9 cellular contexts compared by ENCODE assay signal in the genomic region with DNA sequence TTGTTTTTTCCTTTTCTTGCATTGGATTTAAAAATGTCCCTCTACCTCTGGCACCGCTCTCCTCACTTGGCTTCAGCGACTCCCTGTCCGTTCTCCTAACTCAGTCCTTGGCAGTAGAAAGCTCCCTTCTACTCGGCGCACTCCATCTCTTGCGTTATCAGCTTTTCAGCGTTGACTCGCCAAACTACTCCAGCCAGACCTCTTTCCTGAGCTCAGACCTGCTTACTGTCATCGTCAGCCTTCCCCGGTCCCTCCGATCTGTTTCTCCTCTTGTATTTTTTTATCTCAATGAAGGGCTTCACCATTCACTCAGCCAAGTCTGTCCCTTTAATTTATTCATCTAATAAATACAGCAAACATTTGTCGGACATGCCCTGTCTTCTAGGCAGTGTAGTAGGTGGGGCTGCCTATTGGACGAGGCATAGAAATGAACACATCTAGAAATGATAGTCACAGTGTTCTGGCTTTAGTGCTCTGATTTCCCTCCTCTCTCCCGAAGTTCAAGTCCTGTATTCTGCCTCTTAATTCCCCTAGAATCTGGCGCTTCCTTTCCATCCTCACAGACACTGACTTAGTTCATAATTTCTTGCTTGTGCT. TPM values are rescaled to one million over a fixed set of nuclear protein-coding genes. Genes with fewer than 3 reads are reported as not detected.
DNase-seq lines count a peak whose midpoint lies in the region; ATAC-seq and TF ChIP-seq lines count a peak whose summit lies in the region.
"Had no signal": no experiment of that assay in that cellular context is flagged by ENCODE, and none has a peak within 500 bp of the region (broad histone marks: within the 10 kb centered on the region; RNA-seq: fewer than 3 reads in every experiment).

No MANE protein-coding gene starts in this region.

- peaks cover 0 to 3% (median 0%) of the 10 kb centered on the region in 5 donors for H3K36me3 Mint-ChIP-seq in naive thymus-derived CD4-positive, alpha-beta T cell
- H3K36me3 Mint-ChIP-seq in natural killer cell, result no peaks in the 10 kb centered on the region

- TF ChIP-seq CTCF in esophagus muscularis mucosa (IDR thresholded peaks at IDR 0.05) (no peak), natural killer cell (IDR thresholded peaks at IDR 0.05) (no peak)

- intact Hi-C loops in esophagus muscularis mucosa (cut with DNase I) (loop anchor here (10.0 kb wide), 1 partner anchor 554 kb away; the partner anchor contains the start of gene BUD13), natural killer cell (cut with micrococcal nuclease) (loop anchor here (5.0 kb wide), 1 partner anchor 96 kb away; the partner anchor contains the start of genes PCSK7 and RNF214)
- intact Hi-C loops in naive thymus-derived CD4-positive, alpha-beta T cell (cut with micrococcal nuclease), result loop anchor here (5.0 to 10.0 kb wide), 3 partner anchors 154 to 556 kb away; partner anchors contain the start of genes BUD13 (in 2 of the 2), SIDT2 (in 1 of the 2) and ZPR1 (in 1 of the 2)

- H3K27ac Mint-ChIP-seq in naive thymus-derived CD4-positive, alpha-beta T cell, result no peak overlapping the region
- no peak overlapping the region for H3K27ac Mint-ChIP-seq in natural killer cell
- H3K27ac Mint-ChIP-seq: activated naive CD8-positive, alpha-beta T cell had no signal

- CTCF ChIA-PET in naive thymus-derived CD4-positive, alpha-beta T cell (lab: Charles Lee), result no interaction called here

- TF ChIP-seq EP300 in esophagus muscularis mucosa (IDR thresholded peaks at IDR 0.05), result no peak

- H3K27ac ChIP-seq in SJSA1 (peak overlapping the region; percentile 86), esophagus muscularis mucosa (replicated peaks in 1 of 4) (peak overlapping the region; percentile 88 to 94 (median 90))
- H3K27ac ChIP-seq in naive thymus-derived CD4-positive, alpha-beta T cell (ENCODE audit: low read depth, low read length), result peak overlapping the region; percentile 79

- no peak for TF ChIP-seq POLR2A in esophagus muscularis mucosa (IDR thresholded peaks at IDR 0.05; ENCODE audit: low read depth)

- peak; percentile 35 for DNase-seq in NCI-H82 (lab: John Stamatoyannopoulos, UW)
- DNase-seq in NCI-H82 treated with DMSO at 0.1 percent for 48 hours (lab: John Stamatoyannopoulos, UW; ENCODE audit: unreplicated experiment), result no peak
- DNase-seq in SJSA1 (ENCODE audit: low read depth in 1 of 2, low spot score in 2 of 2), result no peak
- no peak for DNase-seq in esophagus muscularis mucosa (ENCODE audit: extremely low spot score)
- DNase-seq in naive thymus-derived CD4-positive, alpha-beta T cell, result peak in 1 of 9 donors; percentile 7
- DNase-seq in natural killer cell, result no peak
- DNase-seq in activated T-cell treated with anti-CD3 and anti-CD28 coated beads for 4 hours, result no peak

- no peak overlapping the region for H3K4me3 Mint-ChIP-seq in naive thymus-derived CD4-positive, alpha-beta T cell
- H3K4me3 Mint-ChIP-seq in natural killer cell, result no peak overlapping the region
- H3K4me3 Mint-ChIP-seq: activated naive CD8-positive, alpha-beta T cell had no signal

- WGBS in esophagus muscularis mucosa, result 5% methylated on average over 15 of the region's 15 CpGs

- H3K4me1 ChIP-seq in SJSA1 (replicated peaks) (0 out of 2 replicates have a peak, but pooled peaks cover 6% of the 10 kb centered on the region), esophagus muscularis mucosa (peaks cover 8 to 18% (median 14%) of the 10 kb centered on the region in 4 donors)
- H3K4me1 ChIP-seq in naive thymus-derived CD4-positive, alpha-beta T cell (ENCODE audit: control insufficient read depth in 2 of 2, insufficient read depth in 2 of 2, low read length in 2 of 2), result peaks cover 0 to 10% of the 10 kb centered on the region in 2 donors

- ATAC-seq in HG03432 (IDR thresholded peaks at IDR 0.05; ENCODE audit: unreplicated experiment) (peak; percentile 11), natural killer cell (no peak)
- ATAC-seq in naive thymus-derived CD4-positive, alpha-beta T cell, result peak; percentile 2

- H3K36me3 ChIP-seq in SJSA1 (no peaks in the 10 kb centered on the region), esophagus muscularis mucosa (peaks cover 0 to 5% (median under 1%) of the 10 kb centered on the region in 4 donors)
- no peaks in the 10 kb centered on the region for H3K36me3 ChIP-seq in naive thymus-derived CD4-positive, alpha-beta T cell (ENCODE audit: control insufficient read depth in 2 of 3, insufficient read depth in 3 of 3, low read length in 3 of 3)

- POLR2A ChIA-PET in naive thymus-derived CD4-positive, alpha-beta T cell (lab: Charles Lee), result interaction anchor here (0.6 to 1.4 kb wide), 5 partner anchors 84 to 1419 kb away, joined by 3 to 6 read pairs (median 3); partner anchors contain the start of genes PCSK7 and SIDT2

- H3K27me3 ChIP-seq in SJSA1 (replicated peaks) (no peaks in the 10 kb centered on the region), esophagus muscularis mucosa (no peaks in the 10 kb centered on the region)
- H3K27me3 ChIP-seq in naive thymus-derived CD4-positive, alpha-beta T cell (ENCODE audit: control insufficient read depth in 2 of 2, insufficient read depth in 2 of 2, low read length in 2 of 2), result no peaks in the 10 kb centered on the region

- H3K9me3 ChIP-seq in SJSA1 (replicated peaks) (no peaks in the 10 kb centered on the region), esophagus muscularis mucosa (no peaks in the 10 kb centered on the region)
- no peaks in the 10 kb centered on the region for H3K9me3 ChIP-seq in naive thymus-derived CD4-positive, alpha-beta T cell (ENCODE audit: control insufficient read depth in 2 of 3, low read length in 3 of 3)

- H3K4me3 ChIP-seq in SJSA1 (peak overlapping the region; percentile 63), esophagus muscularis mucosa (peak overlapping the region; percentile 65 to 82 (median 70))
- peak overlapping the region; percentile 66 for H3K4me3 ChIP-seq in naive thymus-derived CD4-positive, alpha-beta T cell (ENCODE audit: low read length)

- peaks cover 0 to 21% (median 14%) of the 10 kb centered on the region in 7 donors for H3K4me1 Mint-ChIP-seq in naive thymus-derived CD4-positive, alpha-beta T cell
- no peaks in the 10 kb centered on the region for H3K4me1 Mint-ChIP-seq in natural killer cell

- H3K9me3 Mint-ChIP-seq in naive thymus-derived CD4-positive, alpha-beta T cell, result no peaks in the 10 kb centered on the region
- no peaks in the 10 kb centered on the region for H3K9me3 Mint-ChIP-seq in natural killer cell

- no peaks in the 10 kb centered on the region for H3K27me3 Mint-ChIP-seq in naive thymus-derived CD4-positive, alpha-beta T cell
- no peaks in the 10 kb centered on the region for H3K27me3 Mint-ChIP-seq in natural killer cell (ENCODE audit: low read depth in 2 of 2)

RNA-seq across cellular contexts. Expression of gene CEP164, which starts 0.9 kb away (rescaled TPM):
- 24.8 and 35.1 TPM in 2 replicates for total RNA-seq in SJSA1 (2014; rRNA removed; shearing (Covaris generic))
- 10 to 100 TPM; 16.4 to 21.2 (median 18.7) TPM for total RNA-seq in esophagus muscularis mucosa
- total RNA-seq in naive thymus-derived CD4-positive, alpha-beta T cell, result 10 to 100 TPM; 36.6 to 47.6 (median 36.8) TPM
- 10 to 100 TPM; 16.2 to 24.9 TPM for polyA plus RNA-seq in naive thymus-derived CD4-positive, alpha-beta T cell
- total RNA-seq in natural killer cell, result 10 to 100 TPM; 45.6 to 49.9 (median 49.8) TPM

RNA-seq across cellular contexts. Expression of gene BACE1, which starts 12.5 kb away (rescaled TPM):
- 11.4 and 22.7 TPM in 2 replicates for total RNA-seq in SJSA1 (2014; rRNA removed; shearing (Covaris generic))
- total RNA-seq in esophagus muscularis mucosa, result 10 to 100 TPM; 20.8 to 37.7 (median 23.9) TPM
- 1 to 10 TPM in 1 of 5 experiments, under 1 TPM in 4; 0.27 to 2.0 (median 0.34) TPM for total RNA-seq in naive thymus-derived CD4-positive, alpha-beta T cell
- polyA plus RNA-seq in naive thymus-derived CD4-positive, alpha-beta T cell, result under 1 TPM; 0.23 to 0.37 TPM
- total RNA-seq in natural killer cell, result 1 to 10 TPM in 1 of 3 donors, under 1 TPM in 2; 0.21 to 1.1 (median 0.79) TPM

RNA-seq across cellular contexts. Expression of gene BACE1-AS, which starts 37.4 kb away (rescaled TPM):
- total RNA-seq in SJSA1 (2014; rRNA removed; shearing (Covaris generic)), result 0.92 and 1.8 TPM in 2 replicates
- 10 to 100 TPM in 3 of 4 donors, 1 to 10 TPM in 1; 7.5 to 13.2 (median 11.1) TPM for total RNA-seq in esophagus muscularis mucosa
- total RNA-seq in naive thymus-derived CD4-positive, alpha-beta T cell, result 10 to 100 TPM in 2 of 5 experiments, 1 to 10 TPM in 3; 4.2 to 13.2 (median 7.7) TPM
- 1 to 10 TPM in 1 of 2 donors, under 1 TPM in 1; 0.82 to 1.5 TPM for polyA plus RNA-seq in naive thymus-derived CD4-positive, alpha-beta T cell
- 1 to 10 TPM; 2.1 to 4.1 (median 2.4) TPM for total RNA-seq in natural killer cell

Comparison
In these comparisons a context has a peak if more than half of its experiments do, and no peak if none do; other contexts are left out.
1. ATAC-seq: peak in HG03432 (single experiment) and naive thymus-derived CD4-positive, alpha-beta T cell (single experiment); none in natural killer cell (0 of 3).
2. Peak in every context shown above with its lines, with median percentiles within 50 percentile points of each other: H3K27ac ChIP-seq and H3K4me3 ChIP-seq.